ENCODE assay signal across 31 cellular contexts in the genomic region with DNA sequence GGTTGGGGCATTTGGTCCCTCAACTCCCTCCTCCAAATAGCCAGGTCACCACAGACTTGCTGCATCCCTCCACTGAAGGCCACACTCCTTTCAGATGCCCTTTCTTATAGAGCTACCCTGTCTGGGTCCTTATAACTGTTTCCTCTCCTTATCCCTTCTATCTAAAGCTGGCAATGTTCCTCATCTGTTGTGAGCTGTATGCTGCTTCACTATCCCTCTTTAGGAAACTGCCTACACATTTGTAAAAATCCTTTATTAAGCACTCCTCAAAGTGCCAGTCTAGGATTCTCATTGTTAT.
"Had no signal": no experiment of that assay in that cellular context is flagged by ENCODE, and none has a peak within 500 bp of the region (broad histone marks: within the 10 kb centered on the region; RNA-seq: fewer than 3 reads in every experiment).

No MANE protein-coding gene starts in this region.

- H2AFZ ChIP-seq: PC-9 had no signal

- H3K27me3 ChIP-seq: adrenal gland, body of pancreas, breast epithelium, SJSA1 had no signal

- H3K4me1 ChIP-seq: adrenal gland, body of pancreas, breast epithelium had no signal

- H3K4me3 ChIP-seq: adrenal gland, body of pancreas, breast epithelium, PC-9, SJSA1 had no signal

- ATAC-seq: activated naive CD4-positive, alpha-beta T cell treated with anti-CD3 and anti-CD28 coated beads, Interleukin-2, amount 50 U/mL, for 72 hours; activated T-cell treated with anti-CD3 and anti-CD28 coated beads, Interleukin-2, amount 50 U/mL, for 4 hours; body of pancreas had no signal

- H3K36me3 ChIP-seq: adrenal gland, breast epithelium, SJSA1 had no signal

- H3K4me2 ChIP-seq: PC-9 had no signal

- DNase-seq: activated B cell treated with CpG ODN at 0.5 μM for 24 hours; activated CD4-positive, alpha-beta memory T cell treated with anti-CD3 and anti-CD28 coated beads for 36 hours; activated CD4-positive, alpha-beta T cell treated with anti-CD3 and anti-CD28 coated beads for 4 hours; activated CD4-positive, alpha-beta T cell treated with anti-CD3 and anti-CD28 coated beads, Interleukin-2, amount 50 U/mL, for 1 hour; activated CD4-positive, CD25-positive, alpha-beta regulatory T cell treated with anti-CD3 and anti-CD28 coated beads, Interleukin-2, amount 50 U/mL, for 72 hours; activated CD8-positive, alpha-beta memory T cell treated with anti-CD3 and anti-CD28 coated beads, Interleukin-2, amount 50 U/mL, for 4 hours; activated gamma-delta T cell treated with Interleukin-2 at 50 U/mL for 16 hours; activated naive CD4-positive, alpha-beta T cell treated with anti-CD3 and anti-CD28 coated beads for 36 hours; activated T-cell treated with anti-CD3 and anti-CD28 coated beads for 4 hours; activated T-cell treated with anti-CD3 and anti-CD28 coated beads, Interleukin-2, amount 50 U/mL, for 4 hours; adrenal gland; body of pancreas; Karpas-422; KBM-7; NCI-H1105 treated with DMSO at 0.1 percent for 48 hours; NCI-H1436; NCI-H1694; NCI-H1930; NCI-H2081 treated with DMSO at 0.1 percent for 48 hours; NCI-H526; NCI-H748 treated with DMSO at 0.1 percent for 48 hours; NK-92 treated with Interleukin-12 subunit alpha and Interleukin-12 subunit beta, amount 100 ng/mL, for 24 hours; SHP77 treated with DMSO at 0.1 percent for 48 hours; T-helper 1 cell; T-helper 2 cell; T-helper 9 cell had no signal

- H3K27ac ChIP-seq: adrenal gland, body of pancreas, breast epithelium, SJSA1, VCaP had no signal

- H3K9me3 ChIP-seq: adrenal gland, body of pancreas, breast epithelium, SJSA1 had no signal
